In genomic region chr19:40229484-40229883, GRCh38 we compare ENCODE assay signal across 12 cellular contexts. TPM values are rescaled to one million over a fixed set of nuclear protein-coding genes. Genes with fewer than 3 reads are reported as not detected.
A peak's percentile ranks its signal among the peaks of the same experiment; 100 is the strongest.
DNase-seq lines count a peak whose midpoint lies in the region; ATAC-seq and TF ChIP-seq lines count a peak whose summit lies in the region.
"Had no signal": no experiment of that assay in that cellular context is flagged by ENCODE, and none has a peak within 500 bp of the region (broad histone marks: within the 10 kb centered on the region; RNA-seq: fewer than 3 reads in every experiment).

No MANE protein-coding gene starts in this region.

- peaks cover 23 to 29% of the 10 kb centered on the region in 2 donors for H3K4me1 Mint-ChIP-seq in stimulated activated naive B cell treated with anti-CD40 and anti-IgM and Interleukin-4, amounts not matched to agents 10 μg/mL and 1 μg/mL and 100 μg/mL, for 72 hours

- no peak overlapping the region for H3K4me3 Mint-ChIP-seq in stimulated activated naive B cell treated with anti-CD40 and anti-IgM and Interleukin-4, amounts not matched to agents 10 μg/mL and 1 μg/mL and 100 μg/mL, for 72 hours

- H3K36me3 Mint-ChIP-seq in stimulated activated naive B cell treated with anti-CD40 and anti-IgM and Interleukin-4, amounts not matched to agents 10 μg/mL and 1 μg/mL and 100 μg/mL, for 72 hours: peaks cover 9 to 25% of the 10 kb centered on the region in 2 donors

- peaks cover 28 to 29% of the 10 kb centered on the region in 2 donors for H3K27me3 Mint-ChIP-seq in stimulated activated naive B cell treated with anti-CD40 and anti-IgM and Interleukin-4, amounts not matched to agents 10 μg/mL and 1 μg/mL and 100 μg/mL, for 72 hours

- intact Hi-C loops in Right ventricle myocardium inferior (cut with DNase I): no loop called here

- no peak overlapping the region for H3K27ac Mint-ChIP-seq in stimulated activated naive B cell treated with anti-CD40 and anti-IgM and Interleukin-4, amounts not matched to agents 10 μg/mL and 1 μg/mL and 100 μg/mL, for 72 hours

- DNase-seq in activated T-cell treated with anti-CD3 and anti-CD28 coated beads for 24 hours (ENCODE audit: low read depth) (peak; percentile 16), activated T-cell treated with anti-CD3 and anti-CD28 coated beads for 4 hours (no peak), LHCN-M2 (ENCODE audit: low read depth) (peak; percentile 25), dermis blood vessel endothelial cell (peak; percentile 26), NCI-H1417 (lab: John Stamatoyannopoulos, UW) (no peak), Right ventricle myocardium inferior (ENCODE audit: missing footprints) (no peak)
- no peak for DNase-seq in stimulated activated naive B cell treated with anti-CD40 and anti-IgM and Interleukin-4, amounts not matched to agents 10 μg/mL and 1 μg/mL and 100 μg/mL, for 72 hours
- DNase-seq: NCI-H510A had no signal

- H3K9me3 Mint-ChIP-seq in stimulated activated naive B cell treated with anti-CD40 and anti-IgM and Interleukin-4, amounts not matched to agents 10 μg/mL and 1 μg/mL and 100 μg/mL, for 72 hours: peaks cover 0 to 1% of the 10 kb centered on the region in 2 donors

- ATAC-seq in stimulated activated naive B cell treated with anti-CD40 and anti-IgM and Interleukin-4, amounts not matched to agents 10 μg/mL and 1 μg/mL and 100 μg/mL, for 72 hours (replicated peaks): peak; percentile 21 to 26
- no peak for ATAC-seq in GM18505 (IDR thresholded peaks at IDR 0.05; ENCODE audit: unreplicated experiment)
- ATAC-seq in Right ventricle myocardium inferior: no peak

- TF ChIP-seq POLR2A in GM18505 (IDR thresholded peaks at IDR 0.05; ENCODE audit: borderline replicate concordance, extremely low read depth, insufficient read depth, insufficient read length): no peak

RNA-seq across cellular contexts. Expression of gene CCNP, which starts 3.0 kb away (rescaled TPM):
- total RNA-seq in LHCN-M2 (2014; rRNA removed) (not detected in 2 replicates), dermis blood vessel endothelial cell (0.09 and 0.34 TPM in 2 replicates), Right ventricle myocardium inferior (not detected)
- 0.07 TPM for polyA plus RNA-seq in LHCN-M2 (2012)
- total RNA-seq: right atrium auricular region, SJSA1 had no signal

RNA-seq across cellular contexts. Expression of gene TTC9B, which starts 11.3 kb away (rescaled TPM):
- total RNA-seq in LHCN-M2 (2014; rRNA removed) (not detected in 2 replicates), dermis blood vessel endothelial cell (not detected in 2 replicates), Right ventricle myocardium inferior (not detected)
- polyA plus RNA-seq in LHCN-M2 (2012): 0.05 TPM
- total RNA-seq: MCF 10A, right atrium auricular region, SJSA1 had no signal

RNA-seq across cellular contexts. Expression of gene MAP3K10, which starts 38.3 kb away (rescaled TPM):
- total RNA-seq in LHCN-M2 (2014; rRNA removed): 6.0 and 8.3 TPM in 2 replicates
- 4.2 TPM for polyA plus RNA-seq in LHCN-M2 (2012)
- total RNA-seq in dermis blood vessel endothelial cell: 6.5 and 8.8 TPM in 2 replicates
- total RNA-seq in Right ventricle myocardium inferior: 22.7 TPM

RNA-seq across cellular contexts. Expression of gene AKT2, which starts 55.7 kb away (rescaled TPM):
- 93.5 and 94.3 TPM in 2 replicates for total RNA-seq in LHCN-M2 (2014; rRNA removed)
- polyA plus RNA-seq in LHCN-M2 (2012): 85.1 TPM
- total RNA-seq in dermis blood vessel endothelial cell: 37.3 and 45.8 TPM in 2 replicates
- total RNA-seq in Right ventricle myocardium inferior: 114 TPM

Comparison
In these comparisons a context has a peak if more than half of its experiments do, and no peak if none do; other contexts are left out.
1. DNase-seq: peak in activated T-cell treated with anti-CD3 and anti-CD28 coated beads for 24 hours (single experiment), LHCN-M2 (single experiment) and dermis blood vessel endothelial cell (single experiment); none in activated T-cell treated with anti-CD3 and anti-CD28 coated beads for 4 hours (single experiment), stimulated activated naive B cell treated with anti-CD40 and anti-IgM and Interleukin-4, amounts not matched to agents 10 μg/mL and 1 μg/mL and 100 μg/mL, for 72 hours (single experiment), NCI-H1417 (0 of 3) and Right ventricle myocardium inferior (single experiment).
2. ATAC-seq: peak in stimulated activated naive B cell treated with anti-CD40 and anti-IgM and Interleukin-4, amounts not matched to agents 10 μg/mL and 1 μg/mL and 100 μg/mL, for 72 hours (2 of 2); none in GM18505 (single experiment) and Right ventricle myocardium inferior (single experiment).